8 cellular contexts compared by ENCODE assay signal in genomic region chr3:39260957-39261356, GRCh38. TPM values are rescaled to one million over a fixed set of nuclear protein-coding genes. Genes with fewer than 3 reads are reported as not detected.
DNase-seq lines count a peak whose midpoint lies in the region; ATAC-seq, FAIRE-seq and TF ChIP-seq lines count a peak whose summit lies in the region.

No MANE protein-coding gene starts in this region.

- H3K27ac Mint-ChIP-seq in activated naive CD8-positive, alpha-beta T cell treated with anti-CD3 and anti-CD28 coated beads for 36 hours: no peak overlapping the region

- H3K9me3 Mint-ChIP-seq in activated naive CD8-positive, alpha-beta T cell treated with anti-CD3 and anti-CD28 coated beads for 36 hours: no peaks in the 10 kb centered on the region

- H3K4me1 Mint-ChIP-seq in activated naive CD8-positive, alpha-beta T cell treated with anti-CD3 and anti-CD28 coated beads for 36 hours: peaks cover 22% of the 10 kb centered on the region

- H3K4me3 Mint-ChIP-seq in activated naive CD8-positive, alpha-beta T cell treated with anti-CD3 and anti-CD28 coated beads for 36 hours: peak overlapping the region; percentile 22

- ATAC-seq in HG03135 (IDR thresholded peaks at IDR 0.05; ENCODE audit: unreplicated experiment) (peak; percentile 74), Right ventricle myocardium superior (ENCODE audit: poor library complexity) (peak; percentile 97)

- DNase-seq in 8988T (peak; percentile 50), GM12891 (ENCODE audit: insufficient read length, low spot score) (peak; percentile 32), RCC 7860 (ENCODE audit: low spot score) (peak; percentile 65), Right ventricle myocardium superior (peak; percentile 92), renal cortical epithelial cell (ENCODE audit: low read depth) (peak; percentile 77), NK-92 (lab: John Stamatoyannopoulos, UW; ENCODE audit: unreplicated experiment) (no peak)
- peak; percentile 56 for DNase-seq in activated naive CD8-positive, alpha-beta T cell treated with anti-CD3 and anti-CD28 coated beads for 36 hours

- peaks cover 3% of the 10 kb centered on the region for H3K36me3 Mint-ChIP-seq in activated naive CD8-positive, alpha-beta T cell treated with anti-CD3 and anti-CD28 coated beads for 36 hours

- TF ChIP-seq POLR2A in GM12891 (IDR thresholded peaks at IDR 0.05; ENCODE audit: low read depth, low read length): no peak

- H3K27me3 Mint-ChIP-seq in activated naive CD8-positive, alpha-beta T cell treated with anti-CD3 and anti-CD28 coated beads for 36 hours: peaks cover 27% of the 10 kb centered on the region

- FAIRE-seq in GM12891 (lab: Jason Lieb, UNC) (peak; percentile 82), RCC 7860 (lab: Jason Lieb, UNC) (peak; percentile 20)

- intact Hi-C loops in Right ventricle myocardium superior (cut with DNase I): no loop called here

TF ChIP-seq in GM12891, 5 proteins besides CTCF, POLR2A, EP300 and RAD21:
- TF ChIP-seq PAX5 (IDR thresholded peaks at IDR 0.05; ENCODE audit: insufficient read depth, low read length, severe bottlenecking) (no peak), TAF1 (IDR thresholded peaks at IDR 0.05; ENCODE audit: low read depth, low read length) (no peak), POLR2AphosphoS5 (IDR thresholded peaks at IDR 0.05; ENCODE audit: low read depth, low read length) (no peak), SPI1 (IDR thresholded peaks at IDR 0.05; ENCODE audit: low read depth, low read length) (no peak), POU2F2 (IDR thresholded peaks at IDR 0.05; ENCODE audit: low read depth, low read length) (no peak)

RNA-seq across cellular contexts. Expression of gene CX3CR1, which starts 18.9 kb away (rescaled TPM):
- polyA plus RNA-seq in GM12891 (2012; ENCODE audit: low read depth, missing spikeins): 0.10 TPM
- under 1 TPM; 0.08 to 0.25 TPM for total RNA-seq in activated naive CD8-positive, alpha-beta T cell treated with anti-CD3 and anti-CD28 coated beads for 36 hours
- total RNA-seq in Right ventricle myocardium superior (1.5 TPM), renal cortical epithelial cell (0.17 TPM in 1 of 2 replicates, not detected in the other)
